ENCODE assay signal across 9 cellular contexts in genomic region chr17:41801374-41802062, GRCh38. TPM values are rescaled to one million over a fixed set of nuclear protein-coding genes. Genes with fewer than 3 reads are reported as not detected.
DNase-seq lines count a peak whose midpoint lies in the region; ATAC-seq and TF ChIP-seq lines count a peak whose summit lies in the region.
"Had no signal": no experiment of that assay in that cellular context is flagged by ENCODE, and none has a peak within 500 bp of the region (broad histone marks: within the 10 kb centered on the region; RNA-seq: fewer than 3 reads in every experiment).

No MANE protein-coding gene starts in this region.

- H2BK20ac ChIP-seq in IMR-90 (ENCODE audit: low read depth, low read length), result no peak overlapping the region

- no TSS peak for BruUV-seq in IMR-90 (replicated peaks; lab: Mats Ljungman, UMichigan)

- peak; percentile 93 for ATAC-seq in IMR-90 (ENCODE audit: low read depth)
- peak; percentile 81 to 86 for ATAC-seq in activated T-cell treated with anti-CD3 and anti-CD28 coated beads, Interleukin-2, amount 50 U/mL, for 72 hours (replicated peaks in 1 of 2)
- no peak for ATAC-seq in HG03045 (IDR thresholded peaks at IDR 0.05; ENCODE audit: unreplicated experiment)

- no peak overlapping the region for H2BK5ac ChIP-seq in IMR-90 (ENCODE audit: low read depth, low read length, poor library complexity, severe bottlenecking)

- peak; percentile 97 for TF ChIP-seq RAD21 in IMR-90 (IDR thresholded peaks at IDR 0.05; ENCODE audit: low read length)
- TF ChIP-seq RAD21 in neural cell (conservative IDR thresholded peaks at IDR 0.05), result peak; percentile 79

- H2AK9ac ChIP-seq in IMR-90 (replicated peaks; ENCODE audit: low read depth, low read length, poor library complexity), result peak overlapping the region; percentile 60

- H3K36me3 Mint-ChIP-seq in activated T-cell treated with anti-CD3 and anti-CD28 coated beads, Interleukin-2, amount 50 U/mL, for 72 hours (ENCODE audit: insufficient read depth in 2 of 2), result no peaks in the 10 kb centered on the region

- H3K4me1 Mint-ChIP-seq in activated T-cell treated with anti-CD3 and anti-CD28 coated beads, Interleukin-2, amount 50 U/mL, for 72 hours (ENCODE audit: low read depth), result peaks cover 5% of the 10 kb centered on the region

- no peak for TF ChIP-seq EP300 in neural cell (conservative IDR thresholded peaks at IDR 0.05; ENCODE audit: poor library complexity, severe bottlenecking)
- TF ChIP-seq EP300 in stomach (IDR thresholded peaks at IDR 0.05), result no peak

- H3K9me1 ChIP-seq in IMR-90 (ENCODE audit: insufficient read depth, low read length), result no peaks in the 10 kb centered on the region

- peak overlapping the region; percentile 60 for H2AFZ ChIP-seq in IMR-90 (replicated peaks; ENCODE audit: low read length, poor library complexity)
- H2AFZ ChIP-seq in neural cell (ENCODE audit: low read depth, low read length), result no peak overlapping the region

- H3K4me3 ChIP-seq in IMR-90 (ENCODE audit: insufficient read depth, low read depth, low read length) (no peak overlapping the region), fibroblast of pulmonary artery (replicated peaks; ENCODE audit: low read depth, low read length) (no peak overlapping the region), neural cell (ENCODE audit: low read length) (no peak overlapping the region), stomach (peak overlapping the region in 1 of 4 donors; percentile 14)

- H2BK120ac ChIP-seq in IMR-90 (ENCODE audit: low read depth, low read length), result peak overlapping the region; percentile 24; the same call in 1 of the 2 replicates

- no peak overlapping the region for H3K56ac ChIP-seq in IMR-90 (ENCODE audit: extremely low read depth, insufficient read depth, low read length)

- H3K79me1 ChIP-seq in IMR-90 (ENCODE audit: low read depth in 1 of 2, low read length in 2 of 2), result peaks cover under 1 to 5% of the 10 kb centered on the region in 2 experiments; a peak in 2 of 4 replicates

- H3K79me2 ChIP-seq in neural cell (replicated peaks; ENCODE audit: insufficient read depth, low read length), result no peaks in the 10 kb centered on the region

- H3K27me3 Mint-ChIP-seq in activated T-cell treated with anti-CD3 and anti-CD28 coated beads, Interleukin-2, amount 50 U/mL, for 72 hours (ENCODE audit: low read depth), result no peaks in the 10 kb centered on the region

- intact Hi-C loops in IMR-90 (cut with micrococcal nuclease), result loop anchor here (1.0 kb wide), 2 partner anchors 24 to 63 kb away; no protein-coding TSS in a partner anchor
- intact Hi-C loops in stomach (cut with DNase I; ENCODE audit: low total_unique reads), result loop anchor here (5.0 kb wide), 1 partner anchor 64 kb away; no protein-coding TSS in a partner anchor

- in situ Hi-C loops in IMR-90 (cut with MboI; ENCODE audit: low sequenced_read_pairs), result loop anchor here (5.0 kb wide), 1 partner anchor 64 kb away; no protein-coding TSS in a partner anchor

- H3K4me2 ChIP-seq in IMR-90 (ENCODE audit: low read depth, low read length), result peak overlapping the region; percentile 34; the same call in 1 of the 2 replicates
- H3K4me2 ChIP-seq in neural cell (ENCODE audit: low read length), result no peak overlapping the region

- H3K27ac Mint-ChIP-seq in activated T-cell treated with anti-CD3 and anti-CD28 coated beads, Interleukin-2, amount 50 U/mL, for 72 hours, result no peak overlapping the region

- WGBS in IMR-90 (ENCODE audit: extremely low coverage in 2 of 2, insufficient read length in 1 of 2), 2 experiments, result 0% methylated on average over 3 of the region's 13 CpGs; no CpG with 5 or more reads in 1 of the 2 experiments
- 0 to 5% (median 3%) methylated on average over 9 to 13 of the region's 13 CpGs for WGBS in stomach, 5 donors

- no peak overlapping the region; the same call in 1 of the 2 replicates for H4K91ac ChIP-seq in IMR-90 (ENCODE audit: insufficient read depth, low read depth, low read length)

- peak overlapping the region in 1 of 2 experiments; percentile 78; a peak in 1 of 4 replicates for H4K8ac ChIP-seq in IMR-90 (ENCODE audit: low read depth in 2 of 2, low read length in 2 of 2)

- H3K9me2 ChIP-seq in neural cell (ENCODE audit: insufficient read depth, low read length), result no peaks in the 10 kb centered on the region

- H3F3A ChIP-seq in neural cell (ENCODE audit: insufficient read depth, low read length, poor library complexity, severe bottlenecking), result no peaks in the 10 kb centered on the region

- CTCF ChIA-PET in IMR-90 (lab: Yijun Ruan, JAX), result interaction anchor here (0.6 to 2.1 kb wide), 4 partner anchors 24 to 243 kb away, joined by 3 to 8 read pairs (median 4); no protein-coding TSS in a partner anchor

- no peak overlapping the region for H3K18ac ChIP-seq in IMR-90 (ENCODE audit: low read depth, low read length)

- H3K9me3 ChIP-seq in IMR-90 (ENCODE audit: control insufficient read depth, insufficient read depth, low read length), result no peaks in the 10 kb centered on the region
- no peaks in the 10 kb centered on the region for H3K9me3 ChIP-seq in neural cell (ENCODE audit: low read length)
- no peaks in the 10 kb centered on the region for H3K9me3 ChIP-seq in stomach

- dilution Hi-C loops in IMR-90 (cut with HindIII; ENCODE audit: low sequenced_read_pairs, unreplicated experiment), result no loop called here

- no peak overlapping the region for H3K27ac ChIP-seq in IMR-90 (ENCODE audit: insufficient read depth, low read length)
- H3K27ac ChIP-seq in neural cell (ENCODE audit: low read length), result no peak overlapping the region
- peak overlapping the region in 4 of 5 donors; percentile 23 to 72 (median 40) for H3K27ac ChIP-seq in stomach

- peak; percentile 41; the same call in 1 of the 2 replicates for TF ChIP-seq POLR2A in IMR-90 (IDR thresholded peaks at IDR 0.05; ENCODE audit: low read depth, low read length)
- TF ChIP-seq POLR2A in stomach (IDR thresholded peaks at IDR 0.05), result no peak

- POLR2A ChIA-PET in IMR-90 (lab: Charles Lee; ENCODE audit: unreplicated experiment), result no interaction called here

- H3K9me3 Mint-ChIP-seq in activated T-cell treated with anti-CD3 and anti-CD28 coated beads, Interleukin-2, amount 50 U/mL, for 72 hours, result no peaks in the 10 kb centered on the region

- DNase-seq in COR-L47 (lab: John Stamatoyannopoulos, UW) (peak; percentile 71), IMR-90 (peak; percentile 72), fibroblast of pulmonary artery (ENCODE audit: low read depth) (peak; percentile 82), stomach (peak; percentile 89)
- peak; percentile 74 to 81 for DNase-seq in activated T-cell treated with anti-CD3 and anti-CD28 coated beads, Interleukin-2, amount 50 U/mL, for 72 hours

- H3K9ac ChIP-seq in IMR-90 (ENCODE audit: low read depth, low read length) (no peak overlapping the region), neural cell (ENCODE audit: low read length) (no peak overlapping the region)

- H3K14ac ChIP-seq in IMR-90 (replicated peaks; ENCODE audit: low read depth, low read length), result no peak overlapping the region

- no peak overlapping the region for H4K5ac ChIP-seq in IMR-90 (ENCODE audit: low read depth, low read length)

- H3K27me3 ChIP-seq in IMR-90 (ENCODE audit: control insufficient read depth, insufficient read depth, low read length) (no peaks in the 10 kb centered on the region), neural cell (ENCODE audit: insufficient read depth, low read depth, low read length) (no peaks in the 10 kb centered on the region), stomach (no peaks in the 10 kb centered on the region)

- H3K4me3 Mint-ChIP-seq in activated T-cell treated with anti-CD3 and anti-CD28 coated beads, Interleukin-2, amount 50 U/mL, for 72 hours, result no peak overlapping the region

- H2BK15ac ChIP-seq in IMR-90 (ENCODE audit: low read depth, low read length), result no peak overlapping the region; the same call in 2 of the 3 replicates

- peak overlapping the region; percentile 84 for H2AK5ac ChIP-seq in IMR-90 (ENCODE audit: low read depth, low read length)

- no peak overlapping the region for H3K23ac ChIP-seq in IMR-90 (ENCODE audit: low read depth, low read length)

- H4K20me1 ChIP-seq in IMR-90 (ENCODE audit: insufficient read depth, low read length), result no peaks in the 10 kb centered on the region
- no peaks in the 10 kb centered on the region for H4K20me1 ChIP-seq in neural cell (ENCODE audit: insufficient read depth)

- peak overlapping the region; percentile 28; the same call in 1 of the 2 replicates for H3K4ac ChIP-seq in IMR-90 (ENCODE audit: low read depth, low read length)

- H3K4me1 ChIP-seq in IMR-90 (ENCODE audit: control insufficient read depth, insufficient read depth, low read length) (peaks cover 11% of the 10 kb centered on the region), stomach (peaks cover 8 to 19% (median 12%) of the 10 kb centered on the region in 4 donors)

- H3K36me3 ChIP-seq in IMR-90 (ENCODE audit: control insufficient read depth, insufficient read depth, low read length) (peaks cover 13% of the 10 kb centered on the region), neural cell (ENCODE audit: insufficient read depth, low read length) (no peaks in the 10 kb centered on the region), stomach (peaks cover 0 to 19% (median 6%) of the 10 kb centered on the region in 4 donors)

- peak; percentile 96 for TF ChIP-seq CTCF in IMR-90 (conservative IDR thresholded peaks at IDR 0.05; ENCODE audit: low read depth, low read length)
- peak; percentile 92 for TF ChIP-seq CTCF in fibroblast of pulmonary artery (IDR thresholded peaks at IDR 0.05; ENCODE audit: low read length, missing control alignments)
- peak; percentile 89 for TF ChIP-seq CTCF in neural cell (IDR thresholded peaks at IDR 0.05; ENCODE audit: poor library complexity, severe bottlenecking)
- peak in 6 of 7 experiments; percentile 59 to 98 (median 96) for TF ChIP-seq CTCF in stomach (IDR thresholded peaks at IDR 0.05)

RNA-seq across cellular contexts. Expression of gene P3H4, which starts 10.2 kb away (rescaled TPM):
- total RNA-seq in IMR-90 (2012; rRNA removed) (21.5 and 22.2 TPM in 2 replicates), stomach (10 to 100 TPM in 3 of 5 donors, 1 to 10 TPM in 2; 4.0 to 64.6 (median 11.4) TPM)
- polyA plus RNA-seq in IMR-90 (2012; rRNA removed) (66.7 and 76.9 TPM in 2 replicates), neural cell (17.8 and 20.5 TPM in 2 replicates), stomach (1 to 10 TPM; 4.7 to 7.3 (median 6.3) TPM)
- 97.5 and 103 TPM in 2 replicates for polyA plus RNA-seq in IMR-90 (2012; cell fraction: cytosol; rRNA removed)
- polyA plus RNA-seq in IMR-90 (2012; cell fraction: nucleus; rRNA removed; ENCODE audit: low replicate concordance), result 24.6 and 46.5 TPM in 2 replicates
- polyA plus RNA-seq in PFSK-1 (2012; ENCODE audit: insufficient read length, low read depth), result 109 TPM
- total RNA-seq in activated T-cell treated with anti-CD3 and anti-CD28 coated beads, Interleukin-2, amount 50 U/mL, for 72 hours, result 1 to 10 TPM; 3.4 to 3.8 TPM
- polyA minus RNA-seq in neural cell, result 17.0 and 20.7 TPM in 2 replicates

RNA-seq across cellular contexts. Expression of gene FKBP10, which starts 11.3 kb away (rescaled TPM):
- total RNA-seq in IMR-90 (2012; rRNA removed) (156 and 170 TPM in 2 replicates), stomach (10 to 100 TPM in 3 of 5 donors, 1 to 10 TPM in 2; 4.6 to 45.3 (median 20.1) TPM)
- polyA plus RNA-seq in IMR-90 (2012; rRNA removed) (984 and 1,083 TPM in 2 replicates), neural cell (3.5 and 7.6 TPM in 2 replicates), stomach (10 to 100 TPM in 2 of 3 donors, 1 to 10 TPM in 1; 8.9 to 17.0 (median 12.8) TPM)
- 808 and 968 TPM in 2 replicates for polyA plus RNA-seq in IMR-90 (2012; cell fraction: cytosol; rRNA removed)
- polyA plus RNA-seq in IMR-90 (2012; cell fraction: nucleus; rRNA removed; ENCODE audit: low replicate concordance), result 1,533 and 3,276 TPM in 2 replicates
- polyA plus RNA-seq in PFSK-1 (2012; ENCODE audit: insufficient read length, low read depth), result 782 TPM
- total RNA-seq in activated T-cell treated with anti-CD3 and anti-CD28 coated beads, Interleukin-2, amount 50 U/mL, for 72 hours, result 1 to 10 TPM; 3.2 TPM
- polyA minus RNA-seq in neural cell, result 2.9 and 3.1 TPM in 2 replicates

RNA-seq across cellular contexts. Expression of gene JUP, which starts 15.0 kb away (rescaled TPM):
- total RNA-seq in IMR-90 (2012; rRNA removed) (12.9 and 14.7 TPM in 2 replicates), stomach (100 to 1,000 TPM in 1 of 5 donors, 10 to 100 TPM in 4; 59.5 to 248 (median 84.8) TPM)
- polyA plus RNA-seq in IMR-90 (2012; rRNA removed) (27.3 and 28.4 TPM in 2 replicates), neural cell (46.1 and 82.2 TPM in 2 replicates), stomach (100 to 1,000 TPM in 2 of 3 donors, 10 to 100 TPM in 1; 85.7 to 163 (median 154) TPM)
- polyA plus RNA-seq in IMR-90 (2012; cell fraction: cytosol; rRNA removed), result 14.0 and 35.6 TPM in 2 replicates
- polyA plus RNA-seq in IMR-90 (2012; cell fraction: nucleus; rRNA removed; ENCODE audit: low replicate concordance), result 17.9 and 32.0 TPM in 2 replicates
- 55.9 TPM for polyA plus RNA-seq in PFSK-1 (2012; ENCODE audit: insufficient read length, low read depth)
- total RNA-seq in activated T-cell treated with anti-CD3 and anti-CD28 coated beads, Interleukin-2, amount 50 U/mL, for 72 hours, result under 1 TPM; 0.86 to 0.99 TPM
- polyA minus RNA-seq in neural cell, result 102 and 125 TPM in 2 replicates

RNA-seq across cellular contexts. Expression of gene NT5C3B, which starts 34.5 kb away (rescaled TPM):
- total RNA-seq in IMR-90 (2012; rRNA removed) (83.0 and 92.7 TPM in 2 replicates), stomach (10 to 100 TPM in 4 of 5 donors, 1 to 10 TPM in 1; 9.8 to 79.5 (median 31.4) TPM)
- polyA plus RNA-seq in IMR-90 (2012; rRNA removed) (58.0 and 59.9 TPM in 2 replicates), neural cell (272 and 281 TPM in 2 replicates), stomach (10 to 100 TPM; 70.6 to 80.7 (median 77.0) TPM)
- 47.4 and 50.6 TPM in 2 replicates for polyA plus RNA-seq in IMR-90 (2012; cell fraction: cytosol; rRNA removed)
- polyA plus RNA-seq in IMR-90 (2012; cell fraction: nucleus; rRNA removed; ENCODE audit: low replicate concordance), result 45.6 and 79.0 TPM in 2 replicates
- polyA plus RNA-seq in PFSK-1 (2012; ENCODE audit: insufficient read length, low read depth), result 183 TPM
- total RNA-seq in activated T-cell treated with anti-CD3 and anti-CD28 coated beads, Interleukin-2, amount 50 U/mL, for 72 hours, result 10 to 100 TPM; 34.9 to 49.5 TPM
- polyA minus RNA-seq in neural cell, result 169 and 177 TPM in 2 replicates

RNA-seq across cellular contexts. Expression of gene KLHL10, which starts 36.1 kb away (rescaled TPM):
- total RNA-seq in IMR-90 (2012; rRNA removed), result under 0.01 and 0.18 TPM in 2 replicates
- 0.07 TPM in 1 of 2 replicates, not detected in the other for polyA plus RNA-seq in IMR-90 (2012; rRNA removed)
- polyA plus RNA-seq in IMR-90 (2012; cell fraction: cytosol; rRNA removed), result 0.08 TPM in 1 of 2 replicates, not detected in the other
- polyA plus RNA-seq in IMR-90 (2012; cell fraction: nucleus; rRNA removed; ENCODE audit: low replicate concordance), result 0.05 and 0.34 TPM in 2 replicates
- not detected for polyA plus RNA-seq in PFSK-1 (2012; ENCODE audit: insufficient read length, low read depth)
- total RNA-seq in activated T-cell treated with anti-CD3 and anti-CD28 coated beads, Interleukin-2, amount 50 U/mL, for 72 hours, result under 1 TPM in 1 of 2 donors, not detected in 1; 0.36 TPM
- polyA plus RNA-seq in neural cell, result 0.22 TPM in 1 of 2 replicates, not detected in the other
- polyA minus RNA-seq in neural cell, result not detected in 2 replicates
- 1 to 10 TPM in 1 of 5 donors, not detected in 4; 1.1 TPM for total RNA-seq in stomach
- under 1 TPM in 1 of 3 donors, not detected in 2; 0.23 TPM for polyA plus RNA-seq in stomach
- total RNA-seq: T-helper 1 cell treated with Interleukin-12 subunit alpha and Interleukin-12 subunit beta and Interleukin-4 antibody, amounts not matched to agents 30 ng/mL and 1 ng/mL, for 36 hours had no signal

Comparison
In these comparisons a context has a peak if more than half of its experiments do, and no peak if none do; other contexts are left out.
1. H3K27ac ChIP-seq: peak in stomach (4 of 5); none in IMR-90 (single experiment) and neural cell (single experiment).
2. Peak in every context shown above with its lines, with median percentiles within 50 percentile points of each other: DNase-seq and CTCF ChIP-seq.